Comparison of ENCODE assay signal across 20 cellular contexts in the genomic region with DNA sequence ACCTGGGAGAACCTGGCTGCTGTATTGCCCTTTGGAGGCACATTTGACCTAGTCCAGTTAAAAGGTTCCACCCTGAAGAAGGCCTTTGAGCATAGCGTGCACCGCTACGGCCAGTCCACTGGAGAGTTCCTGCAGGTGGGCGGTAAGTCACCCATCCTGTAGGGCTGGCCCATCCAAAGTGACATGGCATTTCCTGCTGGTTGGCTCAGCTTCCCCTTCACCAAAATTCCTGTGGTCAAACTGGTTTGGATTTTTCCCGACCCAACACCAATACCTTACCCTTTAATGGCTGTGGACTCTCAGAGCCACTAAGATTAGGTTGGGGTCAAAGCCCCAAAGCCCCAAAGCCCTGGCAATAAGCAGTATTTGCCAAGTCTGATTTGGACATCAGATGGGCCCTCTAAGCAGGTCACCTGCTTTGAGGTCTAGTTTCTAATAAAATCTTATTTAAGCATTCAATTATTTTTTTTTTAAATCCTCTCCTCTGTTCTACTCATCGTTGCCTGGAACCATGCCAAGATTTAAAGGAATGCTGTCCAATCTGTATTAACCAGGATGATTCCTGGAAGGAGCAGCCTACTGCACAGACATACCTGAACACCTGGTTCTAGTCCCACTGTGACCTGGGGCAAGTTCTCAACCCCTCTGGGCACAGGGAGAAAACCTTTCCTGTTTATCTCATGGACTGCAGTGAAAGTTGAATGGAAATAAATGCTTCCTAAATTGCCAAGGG. TPM values are rescaled to one million over a fixed set of nuclear protein-coding genes. Genes with fewer than 3 reads are reported as not detected.
A peak's percentile ranks its signal among the peaks of the same experiment; 100 is the strongest.
DNase-seq lines count a peak whose midpoint lies in the region; ATAC-seq and TF ChIP-seq lines count a peak whose summit lies in the region.
"Had no signal": no experiment of that assay in that cellular context is flagged by ENCODE, and none has a peak within 500 bp of the region (broad histone marks: within the 10 kb centered on the region; RNA-seq: fewer than 3 reads in every experiment).

No MANE protein-coding gene starts in this region.

- H3K27me3 Mint-ChIP-seq in type B pancreatic cell, result no peaks in the 10 kb centered on the region
- H3K27me3 Mint-ChIP-seq: activated CD4-positive, alpha-beta T cell treated with anti-CD3 and anti-CD28 coated beads, Interleukin-2, amount 10 ng/mL, durations not matched to agents 7 days and 5 days had no signal

- no peak for TF ChIP-seq POLR2A in vagina (IDR thresholded peaks at IDR 0.05)

- H3K27me3 ChIP-seq in vagina, result no peaks in the 10 kb centered on the region
- H3K27me3 ChIP-seq: BLaER1 treated with 17β-estradiol and CSF1 and Interleukin-3, amounts not matched to agents 10 nM and 100 nM; neural progenitor cell; transverse colon had no signal

- DNase-seq in NCI-H82 (lab: John Stamatoyannopoulos, UW) (peak; percentile 3), NCI-H82 treated with DMSO at 0.1 percent for 48 hours (lab: John Stamatoyannopoulos, UW; ENCODE audit: unreplicated experiment) (no peak), fibroblast of mammary gland (ENCODE audit: low read depth) (peak; percentile 17), type B pancreatic cell (ENCODE audit: extremely low spot score, unreplicated experiment) (no peak), vagina (ENCODE audit: extremely low spot score in 2 of 2) (no peak), COR-L47 (lab: John Stamatoyannopoulos, UW) (no peak)
- DNase-seq: activated CD4-positive, alpha-beta T cell treated with anti-CD3 and anti-CD28 coated beads, Interleukin-2, amount 10 ng/mL, durations not matched to agents 7 days and 5 days; activated CD8-positive, alpha-beta memory T cell treated with anti-CD3 and anti-CD28 coated beads, Interleukin-2, amount 50 U/mL, for 48 hours; anterior cingulate cortex; erythroblast; H9; MM.1S; NCI-H187; NCI-H524 treated with DMSO at 0.1 percent for 48 hours; stimulated activated naive CD4-positive, alpha-beta T cell treated with Interleukin-2 at 50 U/mL for 16 hours; transverse colon had no signal

- TF ChIP-seq CTCF in fibroblast of mammary gland (conservative IDR thresholded peaks at IDR 0.05; ENCODE audit: control insufficient read depth, insufficient read depth, low read depth, low read length) (no peak), type B pancreatic cell (conservative IDR thresholded peaks at IDR 0.05) (no peak), vagina (IDR thresholded peaks at IDR 0.05) (no peak)

- H3K4me3 Mint-ChIP-seq in type B pancreatic cell, result no peak overlapping the region
- H3K4me3 Mint-ChIP-seq: activated CD4-positive, alpha-beta T cell treated with anti-CD3 and anti-CD28 coated beads, Interleukin-2, amount 10 ng/mL, durations not matched to agents 7 days and 5 days; H9; neural progenitor cell had no signal

- H3K36me3 ChIP-seq in vagina, result no peaks in the 10 kb centered on the region
- H3K36me3 ChIP-seq: neural progenitor cell, transverse colon had no signal

- H3K9me3 Mint-ChIP-seq in type B pancreatic cell, result peaks cover 6% of the 10 kb centered on the region
- H3K9me3 Mint-ChIP-seq: activated CD4-positive, alpha-beta T cell treated with anti-CD3 and anti-CD28 coated beads, Interleukin-2, amount 10 ng/mL, durations not matched to agents 7 days and 5 days; neural progenitor cell had no signal

- H3K4me1 Mint-ChIP-seq in type B pancreatic cell (ENCODE audit: unreplicated experiment), result peaks cover 10% of the 10 kb centered on the region
- H3K4me1 Mint-ChIP-seq: activated CD4-positive, alpha-beta T cell treated with anti-CD3 and anti-CD28 coated beads, Interleukin-2, amount 10 ng/mL, durations not matched to agents 7 days and 5 days; H9 had no signal

- intact Hi-C loops in vagina (cut with DNase I), result no loop called here

- H3K4me1 ChIP-seq in vagina, result no peaks in the 10 kb centered on the region
- H3K4me1 ChIP-seq: BLaER1 treated with 17β-estradiol and CSF1 and Interleukin-3, amounts not matched to agents 10 nM and 100 nM; neural progenitor cell; transverse colon had no signal

- H3K9me3 ChIP-seq in vagina, result no peaks in the 10 kb centered on the region
- H3K9me3 ChIP-seq: BLaER1 treated with 17β-estradiol and CSF1 and Interleukin-3, amounts not matched to agents 10 nM and 100 nM; transverse colon had no signal

- peaks cover 4% of the 10 kb centered on the region for H3K36me3 Mint-ChIP-seq in type B pancreatic cell
- H3K36me3 Mint-ChIP-seq: neural progenitor cell had no signal

- H3K27ac ChIP-seq in vagina, result no peak overlapping the region
- H3K27ac ChIP-seq: BLaER1 treated with 17β-estradiol and CSF1 and Interleukin-3, amounts not matched to agents 10 nM and 100 nM; neural progenitor cell; transverse colon had no signal

- H3K4me3 ChIP-seq in fibroblast of mammary gland (ENCODE audit: control insufficient read depth, low read depth, low read length), result no peak overlapping the region
- H3K4me3 ChIP-seq in vagina, result no peak overlapping the region
- H3K4me3 ChIP-seq: BLaER1 treated with 17β-estradiol and CSF1 and Interleukin-3, amounts not matched to agents 10 nM and 100 nM; neural progenitor cell; transverse colon had no signal

- ATAC-seq in SK-N-SH treated with all-trans-retinoic acid at 6 μM for 48 hours (peak; percentile 66), HG03342 (IDR thresholded peaks at IDR 0.05; ENCODE audit: unreplicated experiment) (no peak)

- H3K27ac Mint-ChIP-seq in type B pancreatic cell, result peak overlapping the region; percentile 57
- H3K27ac Mint-ChIP-seq: activated CD4-positive, alpha-beta T cell treated with anti-CD3 and anti-CD28 coated beads, Interleukin-2, amount 10 ng/mL, durations not matched to agents 7 days and 5 days; H9; neural progenitor cell had no signal

TF ChIP-seq in SK-N-SH treated with all-trans-retinoic acid at 6 μM for 48 hours, 23 proteins besides CTCF, POLR2A, EP300 and RAD21 (continues in another document):
- no peak for TF ChIP-seq TCF4 (CRISPR knock-in tag; IDR thresholded peaks at IDR 0.05; ENCODE audit: borderline replicate concordance)
- TF ChIP-seq CSDC2 (CRISPR knock-in tag; IDR thresholded peaks at IDR 0.05), result no peak
- TF ChIP-seq TOX (CRISPR knock-in tag; IDR thresholded peaks at IDR 0.05; ENCODE audit: borderline replicate concordance), result no peak
- no peak for TF ChIP-seq ZFP3 (CRISPR knock-in tag; IDR thresholded peaks at IDR 0.05)
- TF ChIP-seq ESRRG (CRISPR knock-in tag; IDR thresholded peaks at IDR 0.05), result no peak
- TF ChIP-seq ARNTL (CRISPR knock-in tag; IDR thresholded peaks at IDR 0.05; ENCODE audit: borderline replicate concordance, low read depth), result no peak
- TF ChIP-seq, protein P1, sequence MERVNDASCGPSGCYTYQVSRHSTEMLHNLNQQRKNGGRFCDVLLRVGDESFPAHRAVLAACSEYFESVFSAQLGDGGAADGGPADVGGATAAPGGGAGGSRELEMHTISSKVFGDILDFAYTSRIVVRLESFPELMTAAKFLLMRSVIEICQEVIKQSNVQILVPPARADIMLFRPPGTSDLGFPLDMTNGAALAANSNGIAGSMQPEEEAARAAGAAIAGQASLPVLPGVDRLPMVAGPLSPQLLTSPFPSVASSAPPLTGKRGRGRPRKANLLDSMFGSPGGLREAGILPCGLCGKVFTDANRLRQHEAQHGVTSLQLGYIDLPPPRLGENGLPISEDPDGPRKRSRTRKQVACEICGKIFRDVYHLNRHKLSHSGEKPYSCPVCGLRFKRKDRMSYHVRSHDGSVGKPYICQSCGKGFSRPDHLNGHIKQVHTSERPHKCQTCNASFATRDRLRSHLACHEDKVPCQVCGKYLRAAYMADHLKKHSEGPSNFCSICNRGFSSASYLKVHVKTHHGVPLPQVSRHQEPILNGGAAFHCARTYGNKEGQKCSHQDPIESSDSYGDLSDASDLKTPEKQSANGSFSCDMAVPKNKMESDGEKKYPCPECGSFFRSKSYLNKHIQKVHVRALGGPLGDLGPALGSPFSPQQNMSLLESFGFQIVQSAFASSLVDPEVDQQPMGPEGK (CRISPR knock-in tag; IDR thresholded peaks at IDR 0.05; ENCODE audit: borderline replicate concordance), result no peak
- TF ChIP-seq SNAI2 (CRISPR knock-in tag; IDR thresholded peaks at IDR 0.05), result no peak
- no peak for TF ChIP-seq ZFP30 (CRISPR knock-in tag; IDR thresholded peaks at IDR 0.05)
- TF ChIP-seq ZC3H10 (CRISPR knock-in tag; IDR thresholded peaks at IDR 0.05), result no peak
- TF ChIP-seq, protein P2, sequence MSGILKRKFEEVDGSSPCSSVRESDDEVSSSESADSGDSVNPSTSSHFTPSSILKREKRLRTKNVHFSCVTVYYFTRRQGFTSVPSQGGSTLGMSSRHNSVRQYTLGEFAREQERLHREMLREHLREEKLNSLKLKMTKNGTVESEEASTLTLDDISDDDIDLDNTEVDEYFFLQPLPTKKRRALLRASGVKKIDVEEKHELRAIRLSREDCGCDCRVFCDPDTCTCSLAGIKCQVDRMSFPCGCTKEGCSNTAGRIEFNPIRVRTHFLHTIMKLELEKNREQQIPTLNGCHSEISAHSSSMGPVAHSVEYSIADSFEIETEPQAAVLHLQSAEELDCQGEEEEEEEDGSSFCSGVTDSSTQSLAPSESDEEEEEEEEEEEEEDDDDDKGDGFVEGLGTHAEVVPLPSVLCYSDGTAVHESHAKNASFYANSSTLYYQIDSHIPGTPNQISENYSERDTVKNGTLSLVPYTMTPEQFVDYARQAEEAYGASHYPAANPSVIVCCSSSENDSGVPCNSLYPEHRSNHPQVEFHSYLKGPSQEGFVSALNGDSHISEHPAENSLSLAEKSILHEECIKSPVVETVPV (CRISPR knock-in tag; IDR thresholded peaks at IDR 0.05), result no peak
- TF ChIP-seq, protein P3, sequence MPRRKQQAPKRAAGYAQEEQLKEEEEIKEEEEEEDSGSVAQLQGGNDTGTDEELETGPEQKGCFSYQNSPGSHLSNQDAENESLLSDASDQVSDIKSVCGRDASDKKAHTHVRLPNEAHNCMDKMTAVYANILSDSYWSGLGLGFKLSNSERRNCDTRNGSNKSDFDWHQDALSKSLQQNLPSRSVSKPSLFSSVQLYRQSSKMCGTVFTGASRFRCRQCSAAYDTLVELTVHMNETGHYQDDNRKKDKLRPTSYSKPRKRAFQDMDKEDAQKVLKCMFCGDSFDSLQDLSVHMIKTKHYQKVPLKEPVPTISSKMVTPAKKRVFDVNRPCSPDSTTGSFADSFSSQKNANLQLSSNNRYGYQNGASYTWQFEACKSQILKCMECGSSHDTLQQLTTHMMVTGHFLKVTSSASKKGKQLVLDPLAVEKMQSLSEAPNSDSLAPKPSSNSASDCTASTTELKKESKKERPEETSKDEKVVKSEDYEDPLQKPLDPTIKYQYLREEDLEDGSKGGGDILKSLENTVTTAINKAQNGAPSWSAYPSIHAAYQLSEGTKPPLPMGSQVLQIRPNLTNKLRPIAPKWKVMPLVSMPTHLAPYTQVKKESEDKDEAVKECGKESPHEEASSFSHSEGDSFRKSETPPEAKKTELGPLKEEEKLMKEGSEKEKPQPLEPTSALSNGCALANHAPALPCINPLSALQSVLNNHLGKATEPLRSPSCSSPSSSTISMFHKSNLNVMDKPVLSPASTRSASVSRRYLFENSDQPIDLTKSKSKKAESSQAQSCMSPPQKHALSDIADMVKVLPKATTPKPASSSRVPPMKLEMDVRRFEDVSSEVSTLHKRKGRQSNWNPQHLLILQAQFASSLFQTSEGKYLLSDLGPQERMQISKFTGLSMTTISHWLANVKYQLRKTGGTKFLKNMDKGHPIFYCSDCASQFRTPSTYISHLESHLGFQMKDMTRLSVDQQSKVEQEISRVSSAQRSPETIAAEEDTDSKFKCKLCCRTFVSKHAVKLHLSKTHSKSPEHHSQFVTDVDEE (CRISPR knock-in tag; IDR thresholded peaks at IDR 0.05), result no peak

RNA-seq across cellular contexts. Expression of a gene that starts 40.8 kb away (rescaled TPM):
- total RNA-seq in type B pancreatic cell (ENCODE audit: low replicate concordance), result 6.6 and 11.6 TPM in 2 replicates
- total RNA-seq in vagina, result 87.2 TPM

Comparison
In these comparisons a context has a peak if more than half of its experiments do, and no peak if none do; other contexts are left out.
1. DNase-seq: peak in NCI-H82 (single experiment) and fibroblast of mammary gland (single experiment); none in NCI-H82 treated with DMSO at 0.1 percent for 48 hours (single experiment), type B pancreatic cell (single experiment), vagina (0 of 2) and COR-L47 (single experiment).